ENCODE assay signal across 27 cellular contexts in genomic region chr2:39717067-39717466, GRCh38. TPM values are rescaled to one million over a fixed set of nuclear protein-coding genes. Genes with fewer than 3 reads are reported as not detected.
"Had no signal": no experiment of that assay in that cellular context is flagged by ENCODE, and none has a peak within 500 bp of the region (broad histone marks: within the 10 kb centered on the region; RNA-seq: fewer than 3 reads in every experiment).

No MANE protein-coding gene starts in this region.

- H3K4me3 Mint-ChIP-seq: activated CD8-positive, alpha-beta T cell treated with anti-CD3 and anti-CD28 coated beads for 36 hours; activated naive CD4-positive, alpha-beta T cell treated with anti-CD3 and anti-CD28 coated beads, Interleukin-2, amount 10 ng/mL, durations not matched to agents 7 days and 5 days; activated naive CD8-positive, alpha-beta T cell treated with anti-CD3 and anti-CD28 coated beads for 36 hours; activated T-cell treated with anti-CD3 and anti-CD28 coated beads, Interleukin-2, amount 50 U/mL, for 72 hours had no signal

- H3K9ac ChIP-seq: SK-N-SH had no signal

- H3K27me3 ChIP-seq: Peyer's patch, SJCRH30 had no signal

- H3K36me3 ChIP-seq: Peyer's patch, SJCRH30, WERI-Rb-1 had no signal

- H3K27ac Mint-ChIP-seq: activated CD8-positive, alpha-beta T cell treated with anti-CD3 and anti-CD28 coated beads for 36 hours; activated naive CD4-positive, alpha-beta T cell treated with anti-CD3 and anti-CD28 coated beads, Interleukin-2, amount 10 ng/mL, durations not matched to agents 7 days and 5 days; activated naive CD8-positive, alpha-beta T cell treated with anti-CD3 and anti-CD28 coated beads for 36 hours; activated T-cell treated with anti-CD3 and anti-CD28 coated beads, Interleukin-2, amount 50 U/mL, for 72 hours; activated T-helper 2 cell treated with anti-CD3 and anti-CD28 coated beads, Interferon-gamma antibody, Interleukin-2, Interleukin-4, amounts not matched to agents 10 μg/mL and 5 μg/mL and 100 μg/mL, durations not matched to agents 14 hours and 24 hours and 36 hours had no signal

- H3K4me3 ChIP-seq: Peyer's patch, SJCRH30 had no signal

- H3K36me3 Mint-ChIP-seq: activated naive CD4-positive, alpha-beta T cell treated with anti-CD3 and anti-CD28 coated beads, Interleukin-2, amount 10 ng/mL, durations not matched to agents 7 days and 5 days; activated naive CD8-positive, alpha-beta T cell treated with anti-CD3 and anti-CD28 coated beads for 36 hours had no signal

- ATAC-seq: activated CD4-positive, CD25-positive, alpha-beta regulatory T cell treated with anti-CD3 and anti-CD28 coated beads, Interleukin-2, amount 50 U/mL, for 24 hours; activated CD8-positive, alpha-beta T cell treated with anti-CD3 and anti-CD28 coated beads for 36 hours; activated T-cell treated with anti-CD3 and anti-CD28 coated beads, Interleukin-2, amount 50 U/mL, for 72 hours had no signal

- H3K27ac ChIP-seq: Peyer's patch, RWPE1, SJCRH30, WERI-Rb-1 had no signal

- DNase-seq: activated CD4-positive, alpha-beta T cell treated with anti-CD3 and anti-CD28 coated beads for 4 hours; activated CD8-positive, alpha-beta memory T cell treated with anti-CD3 and anti-CD28 coated beads, Interleukin-2, amount 50 U/mL, for 4 hours; activated CD8-positive, alpha-beta T cell treated with anti-CD3 and anti-CD28 coated beads for 36 hours; activated gamma-delta T cell treated with Interleukin-2 at 50 U/mL for 16 hours; activated naive CD4-positive, alpha-beta T cell treated with anti-CD3 and anti-CD28 coated beads, Interleukin-2, amount 10 ng/mL, durations not matched to agents 7 days and 5 days; activated naive CD8-positive, alpha-beta T cell treated with anti-CD3 and anti-CD28 coated beads for 36 hours; activated T-cell treated with anti-CD3 and anti-CD28 coated beads, Interleukin-2, amount 50 U/mL, for 72 hours; anterior cingulate cortex; cerebellar nuclear complex; Kasumi-1; NCI-H1048; NCI-H146; NCI-H2029; NCI-H2107; NCI-H2171 treated with DMSO at 0.1 percent for 48 hours; NCI-H226; NCI-H510A treated with DMSO at 0.1 percent for 48 hours; Peyer's patch; Right ventricle myocardium superior; SJCRH30; SK-N-SH; T-helper 1 cell; WERI-Rb-1 had no signal

- H3K9me3 Mint-ChIP-seq: activated CD8-positive, alpha-beta T cell treated with anti-CD3 and anti-CD28 coated beads for 36 hours; activated naive CD4-positive, alpha-beta T cell treated with anti-CD3 and anti-CD28 coated beads, Interleukin-2, amount 10 ng/mL, durations not matched to agents 7 days and 5 days; activated naive CD8-positive, alpha-beta T cell treated with anti-CD3 and anti-CD28 coated beads for 36 hours; activated T-cell treated with anti-CD3 and anti-CD28 coated beads, Interleukin-2, amount 50 U/mL, for 72 hours; activated T-helper 2 cell treated with anti-CD3 and anti-CD28 coated beads, Interferon-gamma antibody, Interleukin-2, Interleukin-4, amounts not matched to agents 10 μg/mL and 5 μg/mL and 100 μg/mL, durations not matched to agents 14 hours and 24 hours and 36 hours had no signal

- H3K4me1 ChIP-seq: Peyer's patch, SJCRH30 had no signal

- H3K4me2 ChIP-seq: SK-N-SH had no signal

- H3K9me3 ChIP-seq: Peyer's patch, SJCRH30, SK-N-SH had no signal

- H3K4me1 Mint-ChIP-seq: activated naive CD4-positive, alpha-beta T cell treated with anti-CD3 and anti-CD28 coated beads, Interleukin-2, amount 10 ng/mL, durations not matched to agents 7 days and 5 days; activated naive CD8-positive, alpha-beta T cell treated with anti-CD3 and anti-CD28 coated beads for 36 hours had no signal

RNA-seq across cellular contexts. Expression of gene TMEM178A, which starts 51.4 kb away (rescaled TPM):
- total RNA-seq: T-helper 2 cell treated with Interferon-gamma antibody and Interleukin-4, amounts not matched to agents 100 ng/mL and 5 ng/mL, for 36 hours had no signal
